In genomic region chr16:87822571-87822970, GRCh38 we compare ENCODE assay signal across 15 cellular contexts. TPM values are rescaled to one million over a fixed set of nuclear protein-coding genes. Genes with fewer than 3 reads are reported as not detected.
DNase-seq lines count a peak whose midpoint lies in the region; ATAC-seq lines count a peak whose summit lies in the region.
"Had no signal": no experiment of that assay in that cellular context is flagged by ENCODE, and none has a peak within 500 bp of the region (broad histone marks: within the 10 kb centered on the region; RNA-seq: fewer than 3 reads in every experiment).

No MANE protein-coding gene starts in this region.

- no peaks in the 10 kb centered on the region for H3K36me3 ChIP-seq in SJCRH30
- H3K36me3 ChIP-seq: tibial artery had no signal

- no peaks in the 10 kb centered on the region for H3K9me3 Mint-ChIP-seq in activated naive CD8-positive, alpha-beta T cell (ENCODE audit: low read depth)
- H3K9me3 Mint-ChIP-seq in activated naive CD8-positive, alpha-beta T cell treated with anti-CD3 and anti-CD28 coated beads, Interleukin-2, amount 50 U/mL, for 24 hours: peaks cover 6% of the 10 kb centered on the region
- H3K9me3 Mint-ChIP-seq in stimulated activated effector memory CD8-positive, alpha-beta T cell treated with anti-CD3 and anti-CD28 coated beads, Interleukin-12 subunit alpha, Interleukin-12 subunit beta, amount 100 ng/mL, for 72 hours: peaks cover 5% of the 10 kb centered on the region

- peaks cover 5% of the 10 kb centered on the region for H3K4me1 Mint-ChIP-seq in activated naive CD8-positive, alpha-beta T cell (ENCODE audit: low read depth)
- peaks cover 5% of the 10 kb centered on the region for H3K4me1 Mint-ChIP-seq in activated naive CD8-positive, alpha-beta T cell treated with anti-CD3 and anti-CD28 coated beads, Interleukin-2, amount 50 U/mL, for 24 hours
- H3K4me1 Mint-ChIP-seq in stimulated activated effector memory CD8-positive, alpha-beta T cell treated with anti-CD3 and anti-CD28 coated beads, Interleukin-12 subunit alpha, Interleukin-12 subunit beta, amount 100 ng/mL, for 72 hours: peaks cover 5% of the 10 kb centered on the region

- H3K4me3 Mint-ChIP-seq in activated naive CD8-positive, alpha-beta T cell: no peak overlapping the region
- no peak overlapping the region for H3K4me3 Mint-ChIP-seq in activated naive CD8-positive, alpha-beta T cell treated with anti-CD3 and anti-CD28 coated beads, Interleukin-2, amount 50 U/mL, for 24 hours
- H3K4me3 Mint-ChIP-seq in stimulated activated effector memory CD8-positive, alpha-beta T cell treated with anti-CD3 and anti-CD28 coated beads, Interleukin-12 subunit alpha, Interleukin-12 subunit beta, amount 100 ng/mL, for 72 hours: no peak overlapping the region
- H3K4me3 Mint-ChIP-seq: T-cell had no signal

- H3K27ac ChIP-seq in SJCRH30: peak overlapping the region; percentile 96
- H3K27ac ChIP-seq: tibial artery had no signal

- no peaks in the 10 kb centered on the region; the same call in 1 of the 2 replicates for H3K9me3 ChIP-seq in SJCRH30 (replicated peaks)

- ATAC-seq in activated naive CD8-positive, alpha-beta T cell treated with anti-CD3 and anti-CD28 coated beads, Interleukin-2, amount 50 U/mL, for 24 hours: no peak
- no peak for ATAC-seq in stimulated activated effector memory CD8-positive, alpha-beta T cell treated with anti-CD3 and anti-CD28 coated beads, Interleukin-12 subunit alpha, Interleukin-12 subunit beta, amount 100 ng/mL, for 72 hours
- no peak for ATAC-seq in HG02642 (IDR thresholded peaks at IDR 0.05; ENCODE audit: poor library complexity, unreplicated experiment)
- no peak for ATAC-seq in HG03469 (IDR thresholded peaks at IDR 0.05; ENCODE audit: unreplicated experiment)
- no peak for ATAC-seq in GM18498 (IDR thresholded peaks at IDR 0.05; ENCODE audit: unreplicated experiment)
- ATAC-seq: left colon, T-cell had no signal

- no peaks in the 10 kb centered on the region for H3K27me3 ChIP-seq in SJCRH30

- peak overlapping the region; percentile 51 for H3K4me3 ChIP-seq in SJCRH30
- H3K4me3 ChIP-seq: tibial artery had no signal

- DNase-seq in activated naive CD8-positive, alpha-beta T cell treated with anti-CD3 and anti-CD28 coated beads, Interleukin-2, amount 50 U/mL, for 24 hours: no peak
- DNase-seq in SJCRH30 (peak; percentile 95 to 96), iPS-NIHi7 (ENCODE audit: extremely low spot score) (peak; percentile 59)
- no peak for DNase-seq in stimulated activated effector memory CD8-positive, alpha-beta T cell treated with anti-CD3 and anti-CD28 coated beads, Interleukin-12 subunit alpha, Interleukin-12 subunit beta, amount 100 ng/mL, for 72 hours (ENCODE audit: low spot score in 2 of 2)
- DNase-seq: GF-D8; left colon; NCI-H1694 treated with DMSO at 0.1 percent for 48 hours; NCI-H526; stimulated activated CD4-positive, alpha-beta T cell treated with anti-CD3 and anti-CD28 coated beads, Interleukin-2, amount 100 ng/mL, for 24 hours; T-cell; tibial artery had no signal

- H3K36me3 Mint-ChIP-seq in activated naive CD8-positive, alpha-beta T cell: no peaks in the 10 kb centered on the region
- H3K36me3 Mint-ChIP-seq in activated naive CD8-positive, alpha-beta T cell treated with anti-CD3 and anti-CD28 coated beads, Interleukin-2, amount 50 U/mL, for 24 hours (ENCODE audit: low read depth): no peaks in the 10 kb centered on the region
- H3K36me3 Mint-ChIP-seq in stimulated activated effector memory CD8-positive, alpha-beta T cell treated with anti-CD3 and anti-CD28 coated beads, Interleukin-12 subunit alpha, Interleukin-12 subunit beta, amount 100 ng/mL, for 72 hours: peaks cover 59% of the 10 kb centered on the region
- H3K36me3 Mint-ChIP-seq: T-cell had no signal

- peaks cover 21% of the 10 kb centered on the region for H3K4me1 ChIP-seq in SJCRH30
- H3K4me1 ChIP-seq: tibial artery had no signal

- peak overlapping the region; percentile 50 for H3K27ac Mint-ChIP-seq in activated naive CD8-positive, alpha-beta T cell
- no peak overlapping the region for H3K27ac Mint-ChIP-seq in activated naive CD8-positive, alpha-beta T cell treated with anti-CD3 and anti-CD28 coated beads, Interleukin-2, amount 50 U/mL, for 24 hours
- peak overlapping the region; percentile 75 for H3K27ac Mint-ChIP-seq in stimulated activated effector memory CD8-positive, alpha-beta T cell treated with anti-CD3 and anti-CD28 coated beads, Interleukin-12 subunit alpha, Interleukin-12 subunit beta, amount 100 ng/mL, for 72 hours
- H3K27ac Mint-ChIP-seq: T-cell had no signal

- H3K27me3 Mint-ChIP-seq in activated naive CD8-positive, alpha-beta T cell: no peaks in the 10 kb centered on the region
- no peaks in the 10 kb centered on the region for H3K27me3 Mint-ChIP-seq in activated naive CD8-positive, alpha-beta T cell treated with anti-CD3 and anti-CD28 coated beads, Interleukin-2, amount 50 U/mL, for 24 hours
- H3K27me3 Mint-ChIP-seq: T-cell had no signal

RNA-seq across cellular contexts. Expression of gene SLC7A5, which starts 46.7 kb away (rescaled TPM):
- total RNA-seq in SJCRH30 (2014; rRNA removed; shearing (Covaris generic)): 73.8 and 79.8 TPM in 2 replicates

RNA-seq across cellular contexts. Expression of gene KLHDC4, which starts 56.8 kb away (rescaled TPM):
- total RNA-seq in SJCRH30 (2014; rRNA removed; shearing (Covaris generic)): 19.2 and 25.9 TPM in 2 replicates

Comparison
In these comparisons a context has a peak if more than half of its experiments do, and no peak if none do; other contexts are left out.
1. DNase-seq: peak in SJCRH30 (2 of 2) and iPS-NIHi7 (single experiment); none in activated naive CD8-positive, alpha-beta T cell treated with anti-CD3 and anti-CD28 coated beads, Interleukin-2, amount 50 U/mL, for 24 hours (single experiment) and stimulated activated effector memory CD8-positive, alpha-beta T cell treated with anti-CD3 and anti-CD28 coated beads, Interleukin-12 subunit alpha, Interleukin-12 subunit beta, amount 100 ng/mL, for 72 hours (0 of 2).